Comparison of ENCODE assay signal across 1 cellular context in the genomic region with DNA sequence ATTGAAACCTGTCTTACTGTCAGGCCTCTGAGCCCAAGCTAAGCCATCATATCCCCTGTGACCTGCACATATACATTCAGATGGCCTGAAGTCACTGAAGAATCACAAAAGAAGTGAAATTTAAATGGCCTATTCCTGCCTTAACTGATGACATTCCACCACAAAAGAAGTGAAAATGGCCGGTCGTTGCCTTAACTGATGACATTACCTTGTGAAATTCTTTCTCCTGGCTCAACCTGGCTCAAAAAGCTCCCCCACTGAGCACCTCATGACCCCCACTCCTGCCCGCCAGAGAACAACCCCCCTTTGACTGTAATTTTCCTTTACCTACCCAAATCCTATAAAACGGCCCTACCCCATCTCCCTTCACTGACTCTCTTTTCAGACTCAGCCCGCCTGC. TPM values are rescaled to one million over a fixed set of nuclear protein-coding genes. Genes with fewer than 3 reads are reported as not detected.
"Had no signal": no experiment of that assay in that cellular context is flagged by ENCODE, and none has a peak within 500 bp of the region (broad histone marks: within the 10 kb centered on the region; RNA-seq: fewer than 3 reads in every experiment).

No MANE protein-coding gene starts in this region.

RNA-seq across cellular contexts. Expression of a gene that starts 53.0 kb away (rescaled TPM):
- total RNA-seq: naive thymus-derived CD8-positive, alpha-beta T cell had no signal
- polyA plus RNA-seq: naive thymus-derived CD8-positive, alpha-beta T cell had no signal
